In genomic region chr14:90362558-90362896, GRCh38 we compare ENCODE assay signal across 35 cellular contexts.
"Had no signal": no experiment of that assay in that cellular context is flagged by ENCODE, and none has a peak within 500 bp of the region (broad histone marks: within the 10 kb centered on the region; RNA-seq: fewer than 3 reads in every experiment).

No MANE protein-coding gene starts in this region.

- H3K9me3 ChIP-seq: ascending aorta had no signal

- H3K27me3 Mint-ChIP-seq: activated naive CD4-positive, alpha-beta T cell treated with anti-CD3 and anti-CD28 coated beads, Interleukin-2, amount 50 U/mL, for 24 hours; brain had no signal

- FAIRE-seq: TTC549 had no signal

- DNase-seq: activated B cell treated with CpG ODN at 0.5 μM for 24 hours; activated CD4-positive, alpha-beta memory T cell treated with anti-CD3 and anti-CD28 coated beads for 36 hours; activated CD4-positive, alpha-beta T cell treated with anti-CD3 and anti-CD28 coated beads for 4 hours; activated CD4-positive, alpha-beta T cell treated with anti-CD3 and anti-CD28 coated beads, Interleukin-2, amount 10 ng/mL, durations not matched to agents 24 days and 14 days; activated CD4-positive, alpha-beta T cell treated with anti-CD3 and anti-CD28 coated beads, Interleukin-2, amount 50 U/mL, for 1 hour; activated CD4-positive, alpha-beta T cell treated with anti-CD3 and anti-CD28 coated beads, Interleukin-2, amount 50 U/mL, for 4 hours; activated CD4-positive, CD25-positive, alpha-beta regulatory T cell treated with anti-CD3 and anti-CD28 coated beads, Interleukin-2, amount 50 U/mL, for 72 hours; activated CD8-positive, alpha-beta memory T cell treated with anti-CD3 and anti-CD28 coated beads, Interleukin-2, amount 50 U/mL, for 4 hours; activated CD8-positive, alpha-beta T cell treated with anti-CD3 and anti-CD28 coated beads for 36 hours; activated effector memory CD4-positive, alpha-beta T cell treated with Interleukin-2 at 50 U/mL for 16 hours; activated gamma-delta T cell; activated naive CD4-positive, alpha-beta T cell treated with anti-CD3 and anti-CD28 coated beads, Interleukin-2, amount 10 ng/mL, durations not matched to agents 7 days and 5 days; activated naive CD4-positive, alpha-beta T cell treated with Interleukin-2 at 50 U/mL for 16 hours; activated naive CD8-positive, alpha-beta T cell treated with anti-CD3 and anti-CD28 coated beads, Interleukin-2, amount 10 ng/mL, durations not matched to agents 7 days and 5 days; activated naive CD8-positive, alpha-beta T cell treated with anti-CD3 and anti-CD28 coated beads, Interleukin-2, amount 50 U/mL, for 24 hours; activated T-cell treated with anti-CD3 and anti-CD28 coated beads for 4 hours; activated T-cell treated with anti-CD3 and anti-CD28 coated beads, Interleukin-2, amount 50 U/mL, for 1 hour; activated T-cell treated with anti-CD3 and anti-CD28 coated beads, Interleukin-2, amount 50 U/mL, for 4 hours; activated T-cell treated with anti-CD3 and anti-CD28 coated beads, Interleukin-2, amount 50 U/mL, for 72 hours; amygdala; anterior cingulate cortex; central memory CD4-positive, alpha-beta T cell; T-helper 1 cell; T-helper 2 cell; T-helper 9 cell had no signal

- H3K4me1 Mint-ChIP-seq: activated B cell treated with CpG ODN at 0.5 μM for 24 hours; activated CD4-positive, alpha-beta T cell treated with anti-CD3 and anti-CD28 coated beads, Interleukin-2, amount 10 ng/mL, durations not matched to agents 24 days and 14 days; activated naive CD4-positive, alpha-beta T cell treated with anti-CD3 and anti-CD28 coated beads, Interleukin-2, amount 10 ng/mL, durations not matched to agents 7 days and 5 days; activated naive CD4-positive, alpha-beta T cell treated with anti-CD3 and anti-CD28 coated beads, Interleukin-2, amount 50 U/mL, for 24 hours; activated naive CD8-positive, alpha-beta T cell treated with anti-CD3 and anti-CD28 coated beads, Interleukin-2, amount 10 ng/mL, durations not matched to agents 7 days and 5 days; activated naive CD8-positive, alpha-beta T cell treated with anti-CD3 and anti-CD28 coated beads, Interleukin-2, amount 50 U/mL, for 24 hours had no signal

- H3K27ac Mint-ChIP-seq: activated B cell treated with CpG ODN at 0.5 μM for 24 hours; activated CD4-positive, alpha-beta memory T cell treated with anti-CD3 and anti-CD28 coated beads for 36 hours; activated CD4-positive, alpha-beta T cell treated with anti-CD3 and anti-CD28 coated beads, Interleukin-2, amount 10 ng/mL, durations not matched to agents 24 days and 14 days; activated CD8-positive, alpha-beta T cell treated with anti-CD3 and anti-CD28 coated beads for 36 hours; activated naive CD4-positive, alpha-beta T cell treated with anti-CD3 and anti-CD28 coated beads, Interleukin-2, amount 10 ng/mL, durations not matched to agents 7 days and 5 days; activated naive CD4-positive, alpha-beta T cell treated with anti-CD3 and anti-CD28 coated beads, Interleukin-2, amount 50 U/mL, for 24 hours; activated naive CD8-positive, alpha-beta T cell; activated naive CD8-positive, alpha-beta T cell treated with anti-CD3 and anti-CD28 coated beads, Interleukin-2, amount 10 ng/mL, durations not matched to agents 7 days and 5 days; activated naive CD8-positive, alpha-beta T cell treated with anti-CD3 and anti-CD28 coated beads, Interleukin-2, amount 50 U/mL, for 24 hours; activated T-cell treated with anti-CD3 and anti-CD28 coated beads, Interleukin-2, amount 50 U/mL, for 72 hours; activated T-helper 1 cell treated with anti-CD3 and anti-CD28 coated beads, Interleukin-12 subunit alpha, Interleukin-12 subunit beta, Interleukin-2, Interleukin-4 antibody, amounts not matched to agents 30 ng/mL and 10 ng/mL and 1 ng/mL, durations not matched to agents 14 hours and 24 hours and 36 hours; activated T-helper 2 cell treated with anti-CD3 and anti-CD28 coated beads, Interferon-gamma antibody, Interleukin-2, Interleukin-4, amounts not matched to agents 10 μg/mL and 5 μg/mL and 100 μg/mL, durations not matched to agents 14 hours and 24 hours and 36 hours; brain; T-helper 1 cell treated with Interleukin-12 subunit alpha and Interleukin-12 subunit beta and Interleukin-4 antibody, amounts not matched to agents 30 μg/mL and 1 μg/mL, for 36 hours; T-helper 2 cell treated with Interferon-gamma antibody and Interleukin-4, amounts not matched to agents 5 μg/mL and 100 μg/mL, for 36 hours had no signal

- H3K27ac ChIP-seq: ascending aorta, VCaP had no signal

- ATAC-seq: activated CD8-positive, alpha-beta T cell treated with anti-CD3 and anti-CD28 coated beads for 36 hours; activated naive CD8-positive, alpha-beta T cell treated with anti-CD3 and anti-CD28 coated beads, Interleukin-2, amount 50 U/mL, for 24 hours; activated T-cell treated with anti-CD3 and anti-CD28 coated beads, Interleukin-2, amount 50 U/mL, for 4 hours; activated T-cell treated with anti-CD3 and anti-CD28 coated beads, Interleukin-2, amount 50 U/mL, for 72 hours had no signal

- H3K4me3 Mint-ChIP-seq: activated B cell treated with CpG ODN at 0.5 μM for 24 hours; activated CD4-positive, alpha-beta memory T cell treated with anti-CD3 and anti-CD28 coated beads for 36 hours; activated CD4-positive, alpha-beta T cell treated with anti-CD3 and anti-CD28 coated beads, Interleukin-2, amount 10 ng/mL, durations not matched to agents 24 days and 14 days; activated CD8-positive, alpha-beta T cell treated with anti-CD3 and anti-CD28 coated beads for 36 hours; activated naive CD4-positive, alpha-beta T cell treated with anti-CD3 and anti-CD28 coated beads, Interleukin-2, amount 10 ng/mL, durations not matched to agents 7 days and 5 days; activated naive CD4-positive, alpha-beta T cell treated with anti-CD3 and anti-CD28 coated beads, Interleukin-2, amount 50 U/mL, for 24 hours; activated naive CD8-positive, alpha-beta T cell; activated naive CD8-positive, alpha-beta T cell treated with anti-CD3 and anti-CD28 coated beads, Interleukin-2, amount 10 ng/mL, durations not matched to agents 7 days and 5 days; activated naive CD8-positive, alpha-beta T cell treated with anti-CD3 and anti-CD28 coated beads, Interleukin-2, amount 50 U/mL, for 24 hours; activated T-cell treated with anti-CD3 and anti-CD28 coated beads, Interleukin-2, amount 50 U/mL, for 4 hours; activated T-cell treated with anti-CD3 and anti-CD28 coated beads, Interleukin-2, amount 50 U/mL, for 72 hours; activated T-helper 1 cell treated with anti-CD3 and anti-CD28 coated beads, Interleukin-12 subunit alpha, Interleukin-12 subunit beta, Interleukin-2, Interleukin-4 antibody, amounts not matched to agents 30 ng/mL and 10 ng/mL and 1 ng/mL, durations not matched to agents 14 hours and 24 hours and 36 hours; brain; T-helper 1 cell treated with Interleukin-12 subunit alpha and Interleukin-12 subunit beta and Interleukin-4 antibody, amounts not matched to agents 30 μg/mL and 1 μg/mL, for 36 hours; T-helper 2 cell treated with Interferon-gamma antibody and Interleukin-4, amounts not matched to agents 5 μg/mL and 100 μg/mL, for 36 hours had no signal

- H3K27me3 ChIP-seq: ascending aorta had no signal

- H3K4me1 ChIP-seq: ascending aorta had no signal

- H3K4me3 ChIP-seq: ascending aorta had no signal

- H3K36me3 ChIP-seq: ascending aorta had no signal

- H3K9me3 Mint-ChIP-seq: activated B cell treated with CpG ODN at 0.5 μM for 24 hours; activated CD4-positive, alpha-beta memory T cell treated with anti-CD3 and anti-CD28 coated beads for 36 hours; activated CD4-positive, alpha-beta T cell treated with anti-CD3 and anti-CD28 coated beads, Interleukin-2, amount 10 ng/mL, durations not matched to agents 24 days and 14 days; activated CD8-positive, alpha-beta T cell treated with anti-CD3 and anti-CD28 coated beads for 36 hours; activated naive CD4-positive, alpha-beta T cell treated with anti-CD3 and anti-CD28 coated beads, Interleukin-2, amount 10 ng/mL, durations not matched to agents 7 days and 5 days; activated naive CD4-positive, alpha-beta T cell treated with anti-CD3 and anti-CD28 coated beads, Interleukin-2, amount 50 U/mL, for 24 hours; activated naive CD8-positive, alpha-beta T cell treated with anti-CD3 and anti-CD28 coated beads, Interleukin-2, amount 10 ng/mL, durations not matched to agents 7 days and 5 days; activated naive CD8-positive, alpha-beta T cell treated with anti-CD3 and anti-CD28 coated beads, Interleukin-2, amount 50 U/mL, for 24 hours; activated T-cell treated with anti-CD3 and anti-CD28 coated beads, Interleukin-2, amount 50 U/mL, for 4 hours; activated T-cell treated with anti-CD3 and anti-CD28 coated beads, Interleukin-2, amount 50 U/mL, for 72 hours; activated T-helper 1 cell treated with anti-CD3 and anti-CD28 coated beads, Interleukin-12 subunit alpha, Interleukin-12 subunit beta, Interleukin-2, Interleukin-4 antibody, amounts not matched to agents 30 ng/mL and 10 ng/mL and 1 ng/mL, durations not matched to agents 14 hours and 24 hours and 36 hours; activated T-helper 2 cell treated with anti-CD3 and anti-CD28 coated beads, Interferon-gamma antibody, Interleukin-2, Interleukin-4, amounts not matched to agents 10 μg/mL and 5 μg/mL and 100 μg/mL, durations not matched to agents 14 hours and 24 hours and 36 hours; T-helper 1 cell treated with Interleukin-12 subunit alpha and Interleukin-12 subunit beta and Interleukin-4 antibody, amounts not matched to agents 30 μg/mL and 1 μg/mL, for 36 hours; T-helper 2 cell treated with Interferon-gamma antibody and Interleukin-4, amounts not matched to agents 5 μg/mL and 100 μg/mL, for 36 hours had no signal

- H3K36me3 Mint-ChIP-seq: activated CD4-positive, alpha-beta memory T cell treated with anti-CD3 and anti-CD28 coated beads for 36 hours; activated naive CD4-positive, alpha-beta T cell treated with anti-CD3 and anti-CD28 coated beads, Interleukin-2, amount 10 ng/mL, durations not matched to agents 7 days and 5 days; activated naive CD4-positive, alpha-beta T cell treated with anti-CD3 and anti-CD28 coated beads, Interleukin-2, amount 50 U/mL, for 24 hours; activated naive CD8-positive, alpha-beta T cell; activated naive CD8-positive, alpha-beta T cell treated with anti-CD3 and anti-CD28 coated beads, Interleukin-2, amount 10 ng/mL, durations not matched to agents 7 days and 5 days; brain had no signal
